In the genomic region with DNA sequence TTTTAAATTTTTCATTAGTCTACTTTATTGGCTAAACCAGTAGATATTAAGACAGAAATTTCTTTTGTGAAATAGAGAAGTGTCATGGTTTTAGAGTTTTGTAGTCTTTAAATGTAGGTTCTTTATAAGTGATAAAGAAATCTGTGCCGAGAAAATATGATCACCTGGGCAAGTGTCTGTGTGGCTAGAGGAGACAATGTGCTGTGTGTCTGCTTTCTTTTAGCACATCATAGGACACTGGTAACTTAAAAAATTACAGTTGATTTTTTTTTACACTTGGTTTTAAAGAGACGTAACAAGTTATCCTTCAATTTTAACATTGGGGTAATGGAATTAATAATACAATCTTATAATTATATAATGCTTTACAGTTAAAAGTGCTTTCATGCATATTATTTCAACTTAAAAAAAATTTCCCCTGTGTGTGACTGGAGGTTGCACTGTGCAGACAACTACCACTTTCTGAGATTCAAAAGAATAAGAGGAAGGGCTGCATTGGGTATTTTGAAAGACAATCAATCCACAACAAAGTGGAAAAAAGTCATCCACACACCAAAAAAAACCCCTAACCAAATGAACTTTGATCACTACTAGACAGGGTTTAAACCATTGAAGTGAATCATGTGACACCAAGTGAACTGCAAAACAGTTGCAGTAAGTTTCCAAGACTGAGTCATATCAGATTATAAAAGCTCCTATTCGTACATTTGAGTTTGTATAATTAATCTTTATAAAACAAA, we compare ENCODE assay signal across 1 cellular context.
TF ChIP-seq lines count a peak whose summit lies in the region.

No MANE protein-coding gene starts in this region.

TF ChIP-seq in HepG2, 621 proteins besides CTCF, POLR2A, EP300 and RAD21 (continued from another document and continues in another):
- peak; percentile 59; the same call in 1 of the 2 replicates for TF ChIP-seq AHDC1 (CRISPR knock-in tag; IDR thresholded peaks at IDR 0.05; ENCODE audit: borderline replicate concordance)
- TF ChIP-seq, protein P1, sequence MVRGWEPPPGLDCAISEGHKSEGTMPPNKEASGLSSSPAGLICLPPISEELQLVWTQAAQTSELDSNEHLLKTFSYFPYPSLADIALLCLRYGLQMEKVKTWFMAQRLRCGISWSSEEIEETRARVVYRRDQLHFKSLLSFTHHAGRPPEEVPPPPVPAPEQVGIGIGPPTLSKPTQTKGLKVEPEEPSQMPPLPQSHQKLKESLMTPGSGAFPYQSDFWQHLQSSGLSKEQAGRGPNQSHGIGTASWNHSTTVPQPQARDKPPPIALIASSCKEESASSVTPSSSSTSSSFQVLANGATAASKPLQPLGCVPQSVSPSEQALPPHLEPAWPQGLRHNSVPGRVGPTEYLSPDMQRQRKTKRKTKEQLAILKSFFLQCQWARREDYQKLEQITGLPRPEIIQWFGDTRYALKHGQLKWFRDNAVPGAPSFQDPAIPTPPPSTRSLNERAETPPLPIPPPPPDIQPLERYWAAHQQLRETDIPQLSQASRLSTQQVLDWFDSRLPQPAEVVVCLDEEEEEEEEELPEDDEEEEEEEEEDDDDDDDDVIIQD (CRISPR knock-in tag; IDR thresholded peaks at IDR 0.05; ENCODE audit: low read depth), result peak; percentile 66; the same call in 1 of the 2 replicates
- no peak for TF ChIP-seq ZSCAN30 (CRISPR knock-in tag; IDR thresholded peaks at IDR 0.05)
- TF ChIP-seq ZNF431 (CRISPR knock-in tag; IDR thresholded peaks at IDR 0.05; ENCODE audit: borderline replicate concordance, low read depth), result no peak
- TF ChIP-seq HNF4A (CRISPR knock-in tag; IDR thresholded peaks at IDR 0.05), result peak; percentile 90
- TF ChIP-seq KDM6A (CRISPR knock-in tag; IDR thresholded peaks at IDR 0.05; ENCODE audit: low read depth), result peak; percentile 51; the same call in 1 of the 2 replicates
- peak; percentile 54; the same call in 1 of the 2 replicates for TF ChIP-seq THAP11 (CRISPR knock-in tag; IDR thresholded peaks at IDR 0.05)
- TF ChIP-seq MATR3 (CRISPR knock-in tag; IDR thresholded peaks at IDR 0.05), result no peak
- TF ChIP-seq ZNF572 (CRISPR knock-in tag; IDR thresholded peaks at IDR 0.05), result no peak
- peak; percentile 48; the same call in 1 of the 2 replicates for TF ChIP-seq HDAC2 (CRISPR knock-in tag; IDR thresholded peaks at IDR 0.05)
- 0 out of 2 replicates have a peak, but pooled peaks have one; percentile 29 for TF ChIP-seq POLR2G (IDR thresholded peaks at IDR 0.05; ENCODE audit: low read depth, low read length)
- peak; percentile 86 for TF ChIP-seq ASH2L (IDR thresholded peaks at IDR 0.05; ENCODE audit: insufficient read length, low read depth, low read length)
- no peak for TF ChIP-seq ZNF101 (CRISPR knock-in tag; IDR thresholded peaks at IDR 0.05; ENCODE audit: borderline replicate concordance, low read depth)
- no peak for TF ChIP-seq TBL1XR1 (IDR thresholded peaks at IDR 0.05; ENCODE audit: borderline replicate concordance, low read length, partially characterized antibody)
- no peak for TF ChIP-seq NR2F6 (IDR thresholded peaks at IDR 0.05)
- peak; percentile 30; the same call in 1 of the 2 replicates for TF ChIP-seq NR2F6 (CRISPR knock-in tag; IDR thresholded peaks at IDR 0.05)
- 0 out of 2 replicates have a peak, but pooled peaks have one; percentile 31 for TF ChIP-seq FOXP4 (CRISPR knock-in tag; IDR thresholded peaks at IDR 0.05)
- no peak for TF ChIP-seq ZNF670 (CRISPR knock-in tag; IDR thresholded peaks at IDR 0.05; ENCODE audit: borderline replicate concordance)
- TF ChIP-seq HNF4G (IDR thresholded peaks at IDR 0.05; ENCODE audit: borderline replicate concordance, low read depth, low read length), result peak; percentile 68
- TF ChIP-seq HNF4G (CRISPR knock-in tag; IDR thresholded peaks at IDR 0.05; ENCODE audit: borderline replicate concordance, low read depth), result no peak; the same call in 1 of the 2 replicates
- no peak for TF ChIP-seq NFRKB (IDR thresholded peaks at IDR 0.05)
- TF ChIP-seq PBX3 (CRISPR knock-in tag; IDR thresholded peaks at IDR 0.05; ENCODE audit: borderline replicate concordance), result no peak
- peak; percentile 67 for TF ChIP-seq MED1 (CRISPR knock-in tag; IDR thresholded peaks at IDR 0.05)
- TF ChIP-seq PAXIP1 (CRISPR knock-in tag; conservative IDR thresholded peaks at IDR 0.05), result peak; percentile 93
- no peak for TF ChIP-seq ZNF563 (CRISPR knock-in tag; IDR thresholded peaks at IDR 0.05)
- TF ChIP-seq BRD4 (CRISPR knock-in tag; IDR thresholded peaks at IDR 0.05), result no peak
- TF ChIP-seq XRCC5 (optimal IDR thresholded peaks at IDR 0.05; ENCODE audit: low read length), result no peak
- no peak for TF ChIP-seq ZNF260 (CRISPR knock-in tag; IDR thresholded peaks at IDR 0.05; ENCODE audit: borderline replicate concordance, low read depth)
- no peak for TF ChIP-seq ZNF275 (CRISPR knock-in tag; IDR thresholded peaks at IDR 0.05; ENCODE audit: borderline replicate concordance)
- no peak for TF ChIP-seq FOXP1 (IDR thresholded peaks at IDR 0.05)
- TF ChIP-seq FOXP1 (CRISPR knock-in tag; IDR thresholded peaks at IDR 0.05), result peak; percentile 64; the same call in 1 of the 2 replicates
- TF ChIP-seq USF2 (IDR thresholded peaks at IDR 0.05; ENCODE audit: low read depth, low read length), result peak; percentile 42
- TF ChIP-seq USF2 (CRISPR knock-in tag; IDR thresholded peaks at IDR 0.05; ENCODE audit: borderline replicate concordance), result peak; percentile 77; the same call in 1 of the 2 replicates
